In the genomic region with DNA sequence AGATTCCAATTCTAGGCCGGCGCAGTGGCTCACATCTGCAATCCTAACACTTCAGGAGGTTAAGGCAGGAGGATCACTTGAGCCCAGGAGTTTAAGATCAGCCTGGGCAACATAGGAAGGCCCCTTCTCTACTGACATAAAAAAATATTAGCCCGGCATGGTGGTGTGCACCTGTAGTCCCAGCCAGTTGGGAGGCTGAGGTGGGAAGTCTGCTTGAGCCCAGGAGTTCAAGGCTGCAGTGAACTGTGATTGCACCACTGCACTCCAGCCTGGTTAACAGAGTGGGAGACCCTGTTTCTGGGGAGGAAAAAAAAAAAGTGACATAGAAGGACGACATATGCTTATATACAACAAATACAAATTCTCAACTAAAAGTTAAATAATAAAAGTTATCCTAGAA, we compare ENCODE assay signal across 1 cellular context.
TF ChIP-seq lines count a peak whose summit lies in the region.

No MANE protein-coding gene starts in this region.

TF ChIP-seq in HepG2, 621 proteins besides CTCF, POLR2A, EP300 and RAD21 (continued from another document):
- TF ChIP-seq KDM1A (CRISPR knock-in tag; IDR thresholded peaks at IDR 0.05) (0 out of 2 replicates have a peak, but pooled peaks have one; percentile 61), RARA (CRISPR knock-in tag; IDR thresholded peaks at IDR 0.05) (peak; percentile 70), MXD4 (CRISPR knock-in tag; IDR thresholded peaks at IDR 0.05) (no peak), ZNF101 (CRISPR knock-in tag; IDR thresholded peaks at IDR 0.05; ENCODE audit: borderline replicate concordance, low read depth) (no peak), NR2C2 (CRISPR knock-in tag; IDR thresholded peaks at IDR 0.05; ENCODE audit: borderline replicate concordance) (peak; percentile 18; the same call in 1 of the 2 replicates), HNRNPLL (IDR thresholded peaks at IDR 0.05; ENCODE audit: low read depth, low read length, poor library complexity, severe bottlenecking) (no peak)
- TF ChIP-seq, protein P1, sequence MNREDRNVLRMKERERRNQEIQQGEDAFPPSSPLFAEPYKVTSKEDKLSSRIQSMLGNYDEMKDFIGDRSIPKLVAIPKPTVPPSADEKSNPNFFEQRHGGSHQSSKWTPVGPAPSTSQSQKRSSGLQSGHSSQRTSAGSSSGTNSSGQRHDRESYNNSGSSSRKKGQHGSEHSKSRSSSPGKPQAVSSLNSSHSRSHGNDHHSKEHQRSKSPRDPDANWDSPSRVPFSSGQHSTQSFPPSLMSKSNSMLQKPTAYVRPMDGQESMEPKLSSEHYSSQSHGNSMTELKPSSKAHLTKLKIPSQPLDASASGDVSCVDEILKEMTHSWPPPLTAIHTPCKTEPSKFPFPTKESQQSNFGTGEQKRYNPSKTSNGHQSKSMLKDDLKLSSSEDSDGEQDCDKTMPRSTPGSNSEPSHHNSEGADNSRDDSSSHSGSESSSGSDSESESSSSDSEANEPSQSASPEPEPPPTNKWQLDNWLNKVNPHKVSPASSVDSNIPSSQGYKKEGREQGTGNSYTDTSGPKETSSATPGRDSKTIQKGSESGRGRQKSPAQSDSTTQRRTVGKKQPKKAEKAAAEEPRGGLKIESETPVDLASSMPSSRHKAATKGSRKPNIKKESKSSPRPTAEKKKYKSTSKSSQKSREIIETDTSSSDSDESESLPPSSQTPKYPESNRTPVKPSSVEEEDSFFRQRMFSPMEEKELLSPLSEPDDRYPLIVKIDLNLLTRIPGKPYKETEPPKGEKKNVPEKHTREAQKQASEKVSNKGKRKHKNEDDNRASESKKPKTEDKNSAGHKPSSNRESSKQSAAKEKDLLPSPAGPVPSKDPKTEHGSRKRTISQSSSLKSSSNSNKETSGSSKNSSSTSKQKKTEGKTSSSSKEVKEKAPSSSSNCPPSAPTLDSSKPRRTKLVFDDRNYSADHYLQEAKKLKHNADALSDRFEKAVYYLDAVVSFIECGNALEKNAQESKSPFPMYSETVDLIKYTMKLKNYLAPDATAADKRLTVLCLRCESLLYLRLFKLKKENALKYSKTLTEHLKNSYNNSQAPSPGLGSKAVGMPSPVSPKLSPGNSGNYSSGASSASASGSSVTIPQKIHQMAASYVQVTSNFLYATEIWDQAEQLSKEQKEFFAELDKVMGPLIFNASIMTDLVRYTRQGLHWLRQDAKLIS (CRISPR knock-in tag; IDR thresholded peaks at IDR 0.05) = no peak
TF ChIP-seq in HepG2: peak in this region for 10.
